In genomic region chr12:4909734-4910501, GRCh38 we compare ENCODE assay signal across 8 cellular contexts. TPM values are rescaled to one million over a fixed set of nuclear protein-coding genes. Genes with fewer than 3 reads are reported as not detected.
DNase-seq lines count a peak whose midpoint lies in the region; ATAC-seq and TF ChIP-seq lines count a peak whose summit lies in the region.

TSS of gene KCNA1 (plus strand) at chr12:4909905. CDS start at chr12:4911379, 1,474 bp downstream.

- H3K4me3 Mint-ChIP-seq in activated T-helper 17 cell treated with anti-CD3 and anti-CD28 coated beads, Interleukin-2, amount 50 U/mL, for 72 hours, result peak within 1 kb of the TSS; percentile 78

- DNase-seq in Right ventricle myocardium inferior (ENCODE audit: missing footprints) (no peak), cardiac septum (ENCODE audit: low spot score) (no peak), right cardiac atrium (peak; percentile 17 to 63 (median 55)), gastrocnemius medialis (no peak), ACHN (no peak), SW480 (ENCODE audit: low spot score) (no peak)

- in situ Hi-C loops in gastrocnemius medialis (cut with MboI; ENCODE audit: low sequenced_read_pairs in 4 of 4), result no loop called here
- in situ Hi-C loops in ACHN (cut with HindIII; ENCODE audit: low pct_ligation_motif_present, low pct_unique_long_range_greater_than_20kb, low sequenced_read_pairs), result no loop called here

- H3K27me3 Mint-ChIP-seq in activated T-helper 17 cell treated with anti-CD3 and anti-CD28 coated beads, Interleukin-2, amount 50 U/mL, for 72 hours, result peaks cover 31% of the 10 kb centered on the region

- intact Hi-C loops in Right ventricle myocardium inferior (cut with DNase I), result no loop called here
- intact Hi-C loops in cardiac septum (cut with DNase I), result no loop called here
- intact Hi-C loops in right cardiac atrium (cut with DNase I), result no loop called here
- intact Hi-C loops in gastrocnemius medialis (cut with DNase I; ENCODE audit: low total_unique reads), result no loop called here

- H3K9me3 ChIP-seq in right cardiac atrium (ENCODE audit: control insufficient read depth, low read length), result no peaks in the 10 kb centered on the region
- no peaks in the 10 kb centered on the region for H3K9me3 ChIP-seq in gastrocnemius medialis

- TF ChIP-seq POLR2A in gastrocnemius medialis (IDR thresholded peaks at IDR 0.05), result no peak

- H3K27me3 ChIP-seq in right cardiac atrium (ENCODE audit: control insufficient read depth, insufficient read depth), result peaks cover 2% of the 10 kb centered on the region
- peaks cover 52 to 56% (median 53%) of the 10 kb centered on the region in 3 donors for H3K27me3 ChIP-seq in gastrocnemius medialis

- peak within 1 kb of the TSS; percentile 57 for H3K4me3 ChIP-seq in right cardiac atrium (ENCODE audit: low read length)
- peak within 1 kb of the TSS; percentile 41 to 55 (median 47) for H3K4me3 ChIP-seq in gastrocnemius medialis

- H3K4me1 Mint-ChIP-seq in activated T-helper 17 cell treated with anti-CD3 and anti-CD28 coated beads, Interleukin-2, amount 50 U/mL, for 72 hours, result peaks cover 4% of the 10 kb centered on the region

- no peak within 1 kb of the TSS for H3K27ac Mint-ChIP-seq in activated T-helper 17 cell treated with anti-CD3 and anti-CD28 coated beads, Interleukin-2, amount 50 U/mL, for 72 hours

- no peak within 1 kb of the TSS for H3K27ac ChIP-seq in right cardiac atrium (ENCODE audit: low read length)
- no peak within 1 kb of the TSS for H3K27ac ChIP-seq in gastrocnemius medialis

- no peak for TF ChIP-seq CTCF in gastrocnemius medialis (IDR thresholded peaks at IDR 0.05 in 4 of 5, conservative IDR thresholded peaks at IDR 0.05 in 1 of 5)

- H3K36me3 ChIP-seq in gastrocnemius medialis, result no peaks in the 10 kb centered on the region

- H3K36me3 Mint-ChIP-seq in activated T-helper 17 cell treated with anti-CD3 and anti-CD28 coated beads, Interleukin-2, amount 50 U/mL, for 72 hours (ENCODE audit: low read depth), result peaks cover 6% of the 10 kb centered on the region

- peak; percentile 39 for ATAC-seq in Right ventricle myocardium inferior
- ATAC-seq in activated T-helper 17 cell treated with anti-CD3 and anti-CD28 coated beads, Interleukin-2, amount 50 U/mL, for 72 hours (replicated peaks), result no peak
- peak; percentile 52 to 71 for ATAC-seq in right cardiac atrium
- no peak for ATAC-seq in gastrocnemius medialis
- ATAC-seq in HG03159 (IDR thresholded peaks at IDR 0.05; ENCODE audit: unreplicated experiment), result no peak

- peaks cover 2% of the 10 kb centered on the region for H3K4me1 ChIP-seq in right cardiac atrium (ENCODE audit: control insufficient read depth, insufficient read depth, low read length)
- H3K4me1 ChIP-seq in gastrocnemius medialis, result peaks cover 12 to 18% of the 10 kb centered on the region in 2 donors

- WGBS in right cardiac atrium, result under 1% methylated on average over 67 of the region's 67 CpGs

- no peaks in the 10 kb centered on the region for H3K9me3 Mint-ChIP-seq in activated T-helper 17 cell treated with anti-CD3 and anti-CD28 coated beads, Interleukin-2, amount 50 U/mL, for 72 hours

RNA-seq across cellular contexts. Expression of gene KCNA1, which starts in this region (rescaled TPM):
- total RNA-seq in Right ventricle myocardium inferior (not detected), cardiac septum (0.13 TPM), right cardiac atrium (under 1 TPM in 2 of 4 donors, not detected in 2; 0.03 to 0.06 TPM), gastrocnemius medialis (not detected)
- not detected for total RNA-seq in activated T-helper 17 cell treated with anti-CD3 and anti-CD28 coated beads, Interleukin-2, amount 50 U/mL, for 72 hours
- polyA plus RNA-seq in right cardiac atrium, result not detected

Comparison
In these comparisons a context has a peak if more than half of its experiments do, and no peak if none do; other contexts are left out.
1. Peak in ATAC-seq in Right ventricle myocardium inferior; RNA of the gene not detected or under 1 TPM.
2. Peak in DNase-seq, ATAC-seq and H3K4me3 ChIP-seq in right cardiac atrium; RNA of the gene not detected or under 1 TPM.